Comparison of ENCODE assay signal across 1 cellular context in the genomic region with DNA sequence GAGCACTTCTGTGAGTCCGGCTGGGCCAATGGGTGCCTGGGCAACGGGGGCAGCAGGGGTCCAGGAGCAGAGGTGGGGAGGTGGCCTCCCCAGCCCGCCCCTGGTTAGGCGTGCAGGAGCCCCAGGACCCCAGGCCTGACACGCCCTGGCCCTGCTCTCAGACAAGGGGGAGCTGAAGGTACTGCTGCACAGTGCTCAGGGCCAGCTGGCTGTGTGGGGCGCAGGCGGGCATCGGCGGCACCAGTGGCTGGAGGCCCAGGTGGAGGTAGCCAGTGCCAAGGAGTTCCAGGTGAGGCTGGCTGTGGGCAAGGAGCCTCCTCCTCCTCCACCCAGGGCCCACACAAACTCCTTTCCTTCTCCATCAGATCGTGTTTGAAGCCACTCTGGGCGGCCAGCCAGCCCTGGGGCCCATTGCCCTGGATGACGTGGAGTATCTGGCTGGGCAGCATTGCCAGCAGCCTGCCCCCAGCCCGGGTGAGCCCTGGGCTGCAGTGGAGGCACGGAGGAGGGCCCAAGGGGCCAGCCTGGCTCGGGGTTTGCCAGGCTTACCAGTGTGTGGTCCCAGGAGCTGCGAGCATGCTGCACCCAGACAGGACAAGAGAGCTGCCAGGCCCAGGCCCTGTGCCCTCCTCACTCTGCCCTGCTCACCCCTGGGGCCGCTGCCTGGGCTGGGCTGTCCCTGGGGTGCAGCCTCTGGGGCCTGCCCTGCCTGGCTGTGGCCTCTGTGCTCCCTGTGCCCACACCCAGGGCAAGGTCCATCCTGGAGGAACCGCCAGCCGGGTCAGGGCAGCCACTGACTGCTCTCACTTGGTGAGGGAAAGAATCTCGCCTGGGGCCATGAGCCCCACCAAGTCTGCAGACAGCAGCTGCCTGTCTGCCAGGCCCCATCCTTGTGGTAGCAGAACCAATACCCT.
TF ChIP-seq lines count a peak whose summit lies in the region.

No MANE protein-coding gene starts in this region.

TF ChIP-seq in HepG2, 621 proteins besides CTCF, POLR2A, EP300 and RAD21 (continues in another document):
- no peak for TF ChIP-seq ZNF713 (CRISPR knock-in tag; IDR thresholded peaks at IDR 0.05)
- TF ChIP-seq, protein P1, sequence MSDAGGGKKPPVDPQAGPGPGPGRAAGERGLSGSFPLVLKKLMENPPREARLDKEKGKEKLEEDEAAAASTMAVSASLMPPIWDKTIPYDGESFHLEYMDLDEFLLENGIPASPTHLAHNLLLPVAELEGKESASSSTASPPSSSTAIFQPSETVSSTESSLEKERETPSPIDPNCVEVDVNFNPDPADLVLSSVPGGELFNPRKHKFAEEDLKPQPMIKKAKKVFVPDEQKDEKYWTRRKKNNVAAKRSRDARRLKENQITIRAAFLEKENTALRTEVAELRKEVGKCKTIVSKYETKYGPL (CRISPR knock-in tag; IDR thresholded peaks at IDR 0.05), result no peak
- no peak for TF ChIP-seq BRD4 (CRISPR knock-in tag; IDR thresholded peaks at IDR 0.05)
- TF ChIP-seq ZC3H4 (CRISPR knock-in tag; IDR thresholded peaks at IDR 0.05; ENCODE audit: borderline replicate concordance), result no peak
- 0 out of 2 replicates have a peak, but pooled peaks have one; percentile 10 for TF ChIP-seq HOXA3 (CRISPR knock-in tag; IDR thresholded peaks at IDR 0.05)
- TF ChIP-seq, protein P2, sequence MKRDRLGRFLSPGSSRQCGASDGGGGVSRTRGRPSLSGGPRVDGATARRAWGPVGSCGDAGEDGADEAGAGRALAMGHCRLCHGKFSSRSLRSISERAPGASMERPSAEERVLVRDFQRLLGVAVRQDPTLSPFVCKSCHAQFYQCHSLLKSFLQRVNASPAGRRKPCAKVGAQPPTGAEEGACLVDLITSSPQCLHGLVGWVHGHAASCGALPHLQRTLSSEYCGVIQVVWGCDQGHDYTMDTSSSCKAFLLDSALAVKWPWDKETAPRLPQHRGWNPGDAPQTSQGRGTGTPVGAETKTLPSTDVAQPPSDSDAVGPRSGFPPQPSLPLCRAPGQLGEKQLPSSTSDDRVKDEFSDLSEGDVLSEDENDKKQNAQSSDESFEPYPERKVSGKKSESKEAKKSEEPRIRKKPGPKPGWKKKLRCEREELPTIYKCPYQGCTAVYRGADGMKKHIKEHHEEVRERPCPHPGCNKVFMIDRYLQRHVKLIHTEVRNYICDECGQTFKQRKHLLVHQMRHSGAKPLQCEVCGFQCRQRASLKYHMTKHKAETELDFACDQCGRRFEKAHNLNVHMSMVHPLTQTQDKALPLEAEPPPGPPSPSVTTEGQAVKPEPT (CRISPR knock-in tag; IDR thresholded peaks at IDR 0.05; ENCODE audit: low read depth), result no peak
- no peak for TF ChIP-seq YEATS2 (CRISPR knock-in tag; IDR thresholded peaks at IDR 0.05; ENCODE audit: borderline replicate concordance)
- TF ChIP-seq SIN3A (IDR thresholded peaks at IDR 0.05; ENCODE audit: borderline replicate concordance, low read depth, low read length), result no peak
- TF ChIP-seq ZBTB7B (CRISPR knock-in tag; IDR thresholded peaks at IDR 0.05), result 0 out of 2 replicates have a peak, but pooled peaks have one; percentile 24
- no peak; the same call in 1 of the 2 replicates for TF ChIP-seq MYC (CRISPR knock-in tag; IDR thresholded peaks at IDR 0.05; ENCODE audit: borderline replicate concordance)
- TF ChIP-seq KDM2A (CRISPR knock-in tag; IDR thresholded peaks at IDR 0.05; ENCODE audit: borderline replicate concordance, low read depth), result peak; percentile 60; the same call in 1 of the 2 replicates
- TF ChIP-seq MTA3 (CRISPR knock-in tag; IDR thresholded peaks at IDR 0.05), result no peak
- TF ChIP-seq DR1 (CRISPR knock-in tag; IDR thresholded peaks at IDR 0.05), result no peak
- no peak for TF ChIP-seq ZNF12 (CRISPR knock-in tag; IDR thresholded peaks at IDR 0.05)
- TF ChIP-seq SOX13 (IDR thresholded peaks at IDR 0.05), result no peak
- no peak for TF ChIP-seq SOX13 (CRISPR knock-in tag; conservative IDR thresholded peaks at IDR 0.05 in 1 of 2, IDR thresholded peaks at IDR 0.05 in 1 of 2)
- TF ChIP-seq NR2F6 (IDR thresholded peaks at IDR 0.05), result no peak
- 0 out of 2 replicates have a peak, but pooled peaks have one; percentile 32 for TF ChIP-seq NR2F6 (CRISPR knock-in tag; IDR thresholded peaks at IDR 0.05)
- TF ChIP-seq GABPB1 (CRISPR knock-in tag; IDR thresholded peaks at IDR 0.05), result 0 out of 2 replicates have a peak, but pooled peaks have one; percentile 12
- TF ChIP-seq ZBTB20 (CRISPR knock-in tag; IDR thresholded peaks at IDR 0.05; ENCODE audit: borderline replicate concordance, low read depth), result no peak
- no peak for TF ChIP-seq ZNF333 (CRISPR knock-in tag; IDR thresholded peaks at IDR 0.05; ENCODE audit: borderline replicate concordance)
- no peak; the same call in 1 of the 2 replicates for TF ChIP-seq BORCS8-MEF2B (CRISPR knock-in tag; IDR thresholded peaks at IDR 0.05)
- TF ChIP-seq, protein P3, sequence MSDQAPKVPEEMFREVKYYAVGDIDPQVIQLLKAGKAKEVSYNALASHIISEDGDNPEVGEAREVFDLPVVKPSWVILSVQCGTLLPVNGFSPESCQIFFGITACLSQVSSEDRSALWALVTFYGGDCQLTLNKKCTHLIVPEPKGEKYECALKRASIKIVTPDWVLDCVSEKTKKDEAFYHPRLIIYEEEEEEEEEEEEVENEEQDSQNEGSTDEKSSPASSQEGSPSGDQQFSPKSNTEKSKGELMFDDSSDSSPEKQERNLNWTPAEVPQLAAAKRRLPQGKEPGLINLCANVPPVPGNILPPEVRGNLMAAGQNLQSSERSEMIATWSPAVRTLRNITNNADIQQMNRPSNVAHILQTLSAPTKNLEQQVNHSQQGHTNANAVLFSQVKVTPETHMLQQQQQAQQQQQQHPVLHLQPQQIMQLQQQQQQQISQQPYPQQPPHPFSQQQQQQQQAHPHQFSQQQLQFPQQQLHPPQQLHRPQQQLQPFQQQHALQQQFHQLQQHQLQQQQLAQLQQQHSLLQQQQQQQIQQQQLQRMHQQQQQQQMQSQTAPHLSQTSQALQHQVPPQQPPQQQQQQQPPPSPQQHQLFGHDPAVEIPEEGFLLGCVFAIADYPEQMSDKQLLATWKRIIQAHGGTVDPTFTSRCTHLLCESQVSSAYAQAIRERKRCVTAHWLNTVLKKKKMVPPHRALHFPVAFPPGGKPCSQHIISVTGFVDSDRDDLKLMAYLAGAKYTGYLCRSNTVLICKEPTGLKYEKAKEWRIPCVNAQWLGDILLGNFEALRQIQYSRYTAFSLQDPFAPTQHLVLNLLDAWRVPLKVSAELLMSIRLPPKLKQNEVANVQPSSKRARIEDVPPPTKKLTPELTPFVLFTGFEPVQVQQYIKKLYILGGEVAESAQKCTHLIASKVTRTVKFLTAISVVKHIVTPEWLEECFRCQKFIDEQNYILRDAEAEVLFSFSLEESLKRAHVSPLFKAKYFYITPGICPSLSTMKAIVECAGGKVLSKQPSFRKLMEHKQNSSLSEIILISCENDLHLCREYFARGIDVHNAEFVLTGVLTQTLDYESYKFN (CRISPR knock-in tag; conservative IDR thresholded peaks at IDR 0.05), result no peak
- peak; percentile 97 for TF ChIP-seq HNRNPL (IDR thresholded peaks at IDR 0.05; ENCODE audit: low read depth, low read length)
- TF ChIP-seq CCAR2 (optimal IDR thresholded peaks at IDR 0.05; ENCODE audit: low read depth, low read length), result no peak
- TF ChIP-seq JUND (CRISPR knock-in tag; IDR thresholded peaks at IDR 0.05), result no peak
- TF ChIP-seq, protein P4, sequence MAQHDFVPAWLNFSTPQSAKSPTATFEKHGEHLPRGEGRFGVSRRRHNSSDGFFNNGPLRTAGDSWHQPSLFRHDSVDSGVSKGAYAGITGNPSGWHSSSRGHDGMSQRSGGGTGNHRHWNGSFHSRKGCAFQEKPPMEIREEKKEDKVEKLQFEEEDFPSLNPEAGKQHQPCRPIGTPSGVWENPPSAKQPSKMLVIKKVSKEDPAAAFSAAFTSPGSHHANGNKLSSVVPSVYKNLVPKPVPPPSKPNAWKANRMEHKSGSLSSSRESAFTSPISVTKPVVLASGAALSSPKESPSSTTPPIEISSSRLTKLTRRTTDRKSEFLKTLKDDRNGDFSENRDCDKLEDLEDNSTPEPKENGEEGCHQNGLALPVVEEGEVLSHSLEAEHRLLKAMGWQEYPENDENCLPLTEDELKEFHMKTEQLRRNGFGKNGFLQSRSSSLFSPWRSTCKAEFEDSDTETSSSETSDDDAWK (CRISPR knock-in tag; IDR thresholded peaks at IDR 0.05), result no peak
- TF ChIP-seq TMF1 (CRISPR knock-in tag; IDR thresholded peaks at IDR 0.05; ENCODE audit: low read depth), result no peak
- TF ChIP-seq, protein P5, sequence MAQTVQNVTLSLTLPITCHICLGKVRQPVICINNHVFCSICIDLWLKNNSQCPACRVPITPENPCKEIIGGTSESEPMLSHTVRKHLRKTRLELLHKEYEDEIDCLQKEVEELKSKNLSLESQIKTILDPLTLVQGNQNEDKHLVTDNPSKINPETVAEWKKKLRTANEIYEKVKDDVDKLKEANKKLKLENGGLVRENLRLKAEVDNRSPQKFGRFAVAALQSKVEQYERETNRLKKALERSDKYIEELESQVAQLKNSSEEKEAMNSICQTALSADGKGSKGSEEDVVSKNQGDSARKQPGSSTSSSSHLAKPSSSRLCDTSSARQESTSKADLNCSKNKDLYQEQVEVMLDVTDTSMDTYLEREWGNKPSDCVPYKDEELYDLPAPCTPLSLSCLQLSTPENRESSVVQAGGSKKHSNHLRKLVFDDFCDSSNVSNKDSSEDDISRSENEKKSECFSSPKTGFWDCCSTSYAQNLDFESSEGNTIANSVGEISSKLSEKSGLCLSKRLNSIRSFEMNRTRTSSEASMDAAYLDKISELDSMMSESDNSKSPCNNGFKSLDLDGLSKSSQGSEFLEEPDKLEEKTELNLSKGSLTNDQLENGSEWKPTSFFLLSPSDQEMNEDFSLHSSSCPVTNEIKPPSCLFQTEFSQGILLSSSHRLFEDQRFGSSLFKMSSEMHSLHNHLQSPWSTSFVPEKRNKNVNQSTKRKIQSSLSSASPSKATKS (CRISPR knock-in tag; IDR thresholded peaks at IDR 0.05), result no peak
- no peak for TF ChIP-seq NFYC (CRISPR knock-in tag; IDR thresholded peaks at IDR 0.05)
- no peak for TF ChIP-seq ZNF724P (CRISPR knock-in tag; IDR thresholded peaks at IDR 0.05; ENCODE audit: borderline replicate concordance)
- TF ChIP-seq, protein P6, sequence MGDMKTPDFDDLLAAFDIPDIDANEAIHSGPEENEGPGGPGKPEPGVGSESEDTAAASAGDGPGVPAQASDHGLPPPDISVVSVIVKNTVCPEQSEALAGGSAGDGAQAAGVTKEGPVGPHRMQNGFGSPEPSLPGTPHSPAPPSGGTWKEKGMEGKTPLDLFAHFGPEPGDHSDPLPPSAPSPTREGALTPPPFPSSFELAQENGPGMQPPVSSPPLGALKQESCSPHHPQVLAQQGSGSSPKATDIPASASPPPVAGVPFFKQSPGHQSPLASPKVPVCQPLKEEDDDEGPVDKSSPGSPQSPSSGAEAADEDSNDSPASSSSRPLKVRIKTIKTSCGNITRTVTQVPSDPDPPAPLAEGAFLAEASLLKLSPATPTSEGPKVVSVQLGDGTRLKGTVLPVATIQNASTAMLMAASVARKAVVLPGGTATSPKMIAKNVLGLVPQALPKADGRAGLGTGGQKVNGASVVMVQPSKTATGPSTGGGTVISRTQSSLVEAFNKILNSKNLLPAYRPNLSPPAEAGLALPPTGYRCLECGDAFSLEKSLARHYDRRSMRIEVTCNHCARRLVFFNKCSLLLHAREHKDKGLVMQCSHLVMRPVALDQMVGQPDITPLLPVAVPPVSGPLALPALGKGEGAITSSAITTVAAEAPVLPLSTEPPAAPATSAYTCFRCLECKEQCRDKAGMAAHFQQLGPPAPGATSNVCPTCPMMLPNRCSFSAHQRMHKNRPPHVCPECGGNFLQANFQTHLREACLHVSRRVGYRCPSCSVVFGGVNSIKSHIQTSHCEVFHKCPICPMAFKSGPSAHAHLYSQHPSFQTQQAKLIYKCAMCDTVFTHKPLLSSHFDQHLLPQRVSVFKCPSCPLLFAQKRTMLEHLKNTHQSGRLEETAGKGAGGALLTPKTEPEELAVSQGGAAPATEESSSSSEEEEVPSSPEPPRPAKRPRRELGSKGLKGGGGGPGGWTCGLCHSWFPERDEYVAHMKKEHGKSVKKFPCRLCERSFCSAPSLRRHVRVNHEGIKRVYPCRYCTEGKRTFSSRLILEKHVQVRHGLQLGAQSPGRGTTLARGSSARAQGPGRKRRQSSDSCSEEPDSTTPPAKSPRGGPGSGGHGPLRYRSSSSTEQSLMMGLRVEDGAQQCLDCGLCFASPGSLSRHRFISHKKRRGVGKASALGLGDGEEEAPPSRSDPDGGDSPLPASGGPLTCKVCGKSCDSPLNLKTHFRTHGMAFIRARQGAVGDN (CRISPR knock-in tag; IDR thresholded peaks at IDR 0.05), result peak; percentile 60
- TF ChIP-seq, protein P7, sequence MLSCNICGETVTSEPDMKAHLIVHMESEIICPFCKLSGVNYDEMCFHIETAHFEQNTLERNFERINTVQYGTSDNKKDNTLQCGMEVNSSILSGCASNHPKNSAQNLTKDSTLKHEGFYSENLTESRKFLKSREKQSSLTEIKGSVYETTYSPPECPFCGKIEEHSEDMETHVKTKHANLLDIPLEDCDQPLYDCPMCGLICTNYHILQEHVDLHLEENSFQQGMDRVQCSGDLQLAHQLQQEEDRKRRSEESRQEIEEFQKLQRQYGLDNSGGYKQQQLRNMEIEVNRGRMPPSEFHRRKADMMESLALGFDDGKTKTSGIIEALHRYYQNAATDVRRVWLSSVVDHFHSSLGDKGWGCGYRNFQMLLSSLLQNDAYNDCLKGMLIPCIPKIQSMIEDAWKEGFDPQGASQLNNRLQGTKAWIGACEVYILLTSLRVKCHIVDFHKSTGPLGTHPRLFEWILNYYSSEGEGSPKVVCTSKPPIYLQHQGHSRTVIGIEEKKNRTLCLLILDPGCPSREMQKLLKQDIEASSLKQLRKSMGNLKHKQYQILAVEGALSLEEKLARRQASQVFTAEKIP (CRISPR knock-in tag; IDR thresholded peaks at IDR 0.05; ENCODE audit: borderline replicate concordance), result no peak
- TF ChIP-seq AHR (CRISPR knock-in tag; IDR thresholded peaks at IDR 0.05), result peak; percentile 20; the same call in 1 of the 2 replicates
- TF ChIP-seq AGO2 (optimal IDR thresholded peaks at IDR 0.05; ENCODE audit: low read depth, low read length), result peak; percentile 30
- TF ChIP-seq ZKSCAN1 (IDR thresholded peaks at IDR 0.05; ENCODE audit: low read length), result no peak
- TF ChIP-seq KDM5B (CRISPR knock-in tag; IDR thresholded peaks at IDR 0.05; ENCODE audit: borderline replicate concordance), result no peak
- no peak for TF ChIP-seq NFIC (IDR thresholded peaks at IDR 0.05; ENCODE audit: low read length)
- TF ChIP-seq RBAK (CRISPR knock-in tag; IDR thresholded peaks at IDR 0.05), result no peak
- TF ChIP-seq ARID2 (CRISPR knock-in tag; IDR thresholded peaks at IDR 0.05; ENCODE audit: borderline replicate concordance), result no peak
- TF ChIP-seq, protein P8, sequence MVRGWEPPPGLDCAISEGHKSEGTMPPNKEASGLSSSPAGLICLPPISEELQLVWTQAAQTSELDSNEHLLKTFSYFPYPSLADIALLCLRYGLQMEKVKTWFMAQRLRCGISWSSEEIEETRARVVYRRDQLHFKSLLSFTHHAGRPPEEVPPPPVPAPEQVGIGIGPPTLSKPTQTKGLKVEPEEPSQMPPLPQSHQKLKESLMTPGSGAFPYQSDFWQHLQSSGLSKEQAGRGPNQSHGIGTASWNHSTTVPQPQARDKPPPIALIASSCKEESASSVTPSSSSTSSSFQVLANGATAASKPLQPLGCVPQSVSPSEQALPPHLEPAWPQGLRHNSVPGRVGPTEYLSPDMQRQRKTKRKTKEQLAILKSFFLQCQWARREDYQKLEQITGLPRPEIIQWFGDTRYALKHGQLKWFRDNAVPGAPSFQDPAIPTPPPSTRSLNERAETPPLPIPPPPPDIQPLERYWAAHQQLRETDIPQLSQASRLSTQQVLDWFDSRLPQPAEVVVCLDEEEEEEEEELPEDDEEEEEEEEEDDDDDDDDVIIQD (CRISPR knock-in tag; IDR thresholded peaks at IDR 0.05; ENCODE audit: low read depth), result no peak
- no peak for TF ChIP-seq YY1 (IDR thresholded peaks at IDR 0.05; ENCODE audit: insufficient read depth, insufficient replicate concordance, low read depth, low read length)
- no peak for TF ChIP-seq ZNF550 (CRISPR knock-in tag; IDR thresholded peaks at IDR 0.05; ENCODE audit: borderline replicate concordance)
- no peak for TF ChIP-seq ZNF10 (CRISPR knock-in tag; IDR thresholded peaks at IDR 0.05; ENCODE audit: borderline replicate concordance, low read depth)
- no peak for TF ChIP-seq IKZF4 (CRISPR knock-in tag; IDR thresholded peaks at IDR 0.05; ENCODE audit: borderline replicate concordance, low read depth, not compliant biosample characterization)
